14 cellular contexts compared by ENCODE assay signal in genomic region chr22:46854125-46854870, GRCh38.
A peak's percentile ranks its signal among the peaks of the same experiment; 100 is the strongest.
DNase-seq lines count a peak whose midpoint lies in the region; ATAC-seq and TF ChIP-seq lines count a peak whose summit lies in the region.
"Had no signal": no experiment of that assay in that cellular context is flagged by ENCODE, and none has a peak within 500 bp of the region (broad histone marks: within the 10 kb centered on the region; RNA-seq: fewer than 3 reads in every experiment).

No MANE protein-coding gene starts in this region.

- intact Hi-C loops in ascending aorta (cut with DNase I), result no loop called here
- intact Hi-C loops in sciatic nerve (cut with DNase I), result no loop called here

- H3K27ac ChIP-seq in ascending aorta, result peak overlapping the region in 1 of 2 donors; percentile 42

- no peaks in the 10 kb centered on the region for H3K9me3 ChIP-seq in ascending aorta

- in situ Hi-C loops in KBM-7 (cut with MboI; ENCODE audit: low pct_unique_long_range_greater_than_20kb, low sequenced_read_pairs), result no loop called here

- peaks cover 0 to 15% of the 10 kb centered on the region in 2 donors for H3K36me3 ChIP-seq in ascending aorta

- H3K4me3 ChIP-seq in ascending aorta, result no peak overlapping the region

- DNase-seq in KBM-7 (peak; percentile 25), ascending aorta (ENCODE audit: low spot score in 2 of 2) (peak; percentile 35 to 76), kidney tubule cell (ENCODE audit: low spot score) (peak; percentile 22), sciatic nerve (ENCODE audit: low spot score) (no peak), middle frontal gyrus (ENCODE audit: extremely low spot score, low spot score) (no peak), NK-92 (lab: John Stamatoyannopoulos, UW; ENCODE audit: unreplicated experiment) (no peak)
- DNase-seq: activated effector memory CD4-positive, alpha-beta T cell treated with anti-CD3 and anti-CD28 coated beads, Interleukin-2, amount 50 U/mL, for 16 hours; COR-L47; effector CD4-positive, alpha-beta T cell; NCI-H774; retina; T-helper 9 cell had no signal

- no peak for TF ChIP-seq CTCF in ascending aorta (IDR thresholded peaks at IDR 0.05)

- no peaks in the 10 kb centered on the region for H3K27me3 ChIP-seq in ascending aorta

- ATAC-seq in sciatic nerve (peak; percentile 94), HG02938 (IDR thresholded peaks at IDR 0.05; ENCODE audit: unreplicated experiment) (no peak), HG03039 (IDR thresholded peaks at IDR 0.05; ENCODE audit: unreplicated experiment) (no peak)

- H3K4me1 ChIP-seq in ascending aorta, result no peaks in the 10 kb centered on the region

Comparison
In these comparisons a context has a peak if more than half of its experiments do, and no peak if none do; other contexts are left out.
1. DNase-seq: peak in KBM-7 (single experiment), ascending aorta (2 of 2) and kidney tubule cell (single experiment); none in sciatic nerve (single experiment), middle frontal gyrus (single experiment) and NK-92 (single experiment).